ENCODE assay signal across 11 cellular contexts in the genomic region with DNA sequence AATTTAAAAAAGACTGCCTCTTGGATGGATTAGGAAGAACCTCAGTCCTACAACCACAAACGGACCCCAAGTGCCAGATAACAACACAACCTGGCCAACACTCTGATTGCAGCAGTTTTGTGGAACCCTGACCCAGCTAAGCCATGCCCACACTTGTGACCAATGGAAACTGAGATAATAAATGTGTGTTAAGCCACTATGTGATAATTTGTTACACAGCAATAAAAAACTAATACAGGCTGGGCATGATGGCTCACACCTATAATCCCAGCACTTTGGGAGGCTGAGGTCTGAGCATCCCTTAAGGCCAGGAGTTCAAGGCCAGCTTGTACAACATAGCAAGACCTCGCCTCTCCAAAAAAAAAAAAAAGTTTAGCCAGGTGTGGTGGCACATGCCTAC.
"Had no signal": no experiment of that assay in that cellular context is flagged by ENCODE, and none has a peak within 500 bp of the region (broad histone marks: within the 10 kb centered on the region; RNA-seq: fewer than 3 reads in every experiment).

No MANE protein-coding gene starts in this region.

- DNase-seq: GM23248, GOT3, H7, H9, HCEC 1CT, HFFc6 had no signal

- H3K9ac ChIP-seq: GM23248 had no signal

- FAIRE-seq: H1, H54 had no signal

- H3K9me3 ChIP-seq: HAP-1 had no signal

- ATAC-seq: GM23338, HCT116 had no signal

- H2AFZ ChIP-seq: GM23248, GM23338 had no signal

- H3K4me2 ChIP-seq: GM23338 had no signal

- H3K27ac ChIP-seq: GM23248 had no signal

- H3K4me3 ChIP-seq: GM23248, GM23338, HAP-1 had no signal
